Comparison of ENCODE assay signal across 8 cellular contexts in genomic region chr9:36137392-36138004, GRCh38. TPM values are rescaled to one million over a fixed set of nuclear protein-coding genes. Genes with fewer than 3 reads are reported as not detected.
DNase-seq lines count a peak whose midpoint lies in the region; ATAC-seq and TF ChIP-seq lines count a peak whose summit lies in the region.
"Had no signal": no experiment of that assay in that cellular context is flagged by ENCODE, and none has a peak within 500 bp of the region (broad histone marks: within the 10 kb centered on the region; RNA-seq: fewer than 3 reads in every experiment).

No MANE protein-coding gene starts in this region.

- ATAC-seq in HCT116 (no peak), HG02763 (IDR thresholded peaks at IDR 0.05; ENCODE audit: unreplicated experiment) (no peak), GM21825 (IDR thresholded peaks at IDR 0.05; ENCODE audit: unreplicated experiment) (no peak)

- no CpG with 5 or more reads among the region's 12 CpGs for WGBS in iPS DF 6.9 (ENCODE audit: insufficient coverage, insufficient read length)

- POLR2A ChIA-PET in HCT116 (lab: Charles Lee) = interaction anchor here (1.6 kb wide), 1 partner anchor 53 kb away, joined by 3 read pairs; the partner anchor contains the start of gene CLTA
- POLR2A ChIA-PET in activated CD4-positive, alpha-beta memory T cell treated with anti-CD3 and anti-CD28 coated beads, Interleukin-2, amount 10 ng/mL, durations not matched to agents 7 days and 5 days (lab: Charles Lee) = interaction anchor here (0.9 to 3.0 kb wide), 10 partner anchors 10 to 121 kb away, joined by 3 to 29 read pairs (median 6); partner anchors contain the start of genes CLTA and GNE

- TF ChIP-seq POLR2A in HCT116 (IDR thresholded peaks at IDR 0.05; ENCODE audit: borderline replicate concordance, extremely low read depth, insufficient read depth, insufficient read length) = no peak

- no peak overlapping the region; the same call in 1 of the 2 replicates for H3K27ac ChIP-seq in HCT116 (ENCODE audit: low read depth, low read length)
- H3K27ac ChIP-seq in iPS DF 6.9 (ENCODE audit: low read length) = no peak overlapping the region

- H3K4me2 ChIP-seq in HCT116 (ENCODE audit: low read length) (peak overlapping the region; percentile 92), skeletal muscle satellite cell (ENCODE audit: low read length) (peak overlapping the region; percentile 93)

- H3K27me3 Mint-ChIP-seq in activated CD4-positive, alpha-beta memory T cell treated with anti-CD3 and anti-CD28 coated beads, Interleukin-2, amount 10 ng/mL, durations not matched to agents 7 days and 5 days = peaks cover 13% of the 10 kb centered on the region

- H3K27me3 ChIP-seq in HCT116 (ENCODE audit: insufficient read depth, low read length) (no peaks in the 10 kb centered on the region), iPS DF 6.9 (ENCODE audit: control insufficient read depth, insufficient read depth, low read length) (peaks cover 24% of the 10 kb centered on the region), skeletal muscle satellite cell (ENCODE audit: control insufficient read depth, insufficient read depth, low read length) (no peaks in the 10 kb centered on the region)

- H3K36me3 ChIP-seq in HCT116 (ENCODE audit: control insufficient read depth in 1 of 2, insufficient read depth in 2 of 2, low read length in 2 of 2) (no peaks in the 10 kb centered on the region), iPS DF 6.9 (ENCODE audit: control insufficient read depth, insufficient read depth, low read length) (no peaks in the 10 kb centered on the region; the same call in 1 of the 2 replicates), skeletal muscle satellite cell (ENCODE audit: insufficient read depth, low read length) (peaks cover 5% of the 10 kb centered on the region)

- H3K4me1 ChIP-seq in HCT116 (ENCODE audit: control insufficient read depth in 1 of 2, insufficient read depth in 2 of 2, low read length in 2 of 2) (peaks cover 0 to 20% of the 10 kb centered on the region in 2 experiments; a peak in 1 of 4 replicates), iPS DF 6.9 (ENCODE audit: control insufficient read depth, insufficient read depth, low read length) (peaks cover 13% of the 10 kb centered on the region), skeletal muscle satellite cell (ENCODE audit: control insufficient read depth, insufficient read depth, low read length) (peaks cover 20% of the 10 kb centered on the region)

- BruUV-seq in HCT116 (replicated peaks; lab: Mats Ljungman, UMichigan) = no TSS peak

- intact Hi-C loops in HCT116 (cut with micrococcal nuclease) = no loop called here

- TF ChIP-seq CTCF in HCT116 (IDR thresholded peaks at IDR 0.05 in 2 of 3, conservative IDR thresholded peaks at IDR 0.05 in 1 of 3; ENCODE audit: borderline replicate concordance in 1 of 3, insufficient read depth in 1 of 3, low read depth in 2 of 3, low read length in 2 of 3) = no peak

- H3K9ac ChIP-seq in HCT116 (ENCODE audit: low read length) (peak overlapping the region; percentile 66), skeletal muscle satellite cell (ENCODE audit: low read depth, low read length) (peak overlapping the region; percentile 84)

- RAD21 ChIA-PET in HCT116 (lab: Charles Lee; ENCODE audit: low non-redundant PET in 1 of 2, low total read pairs in 2 of 2, uncharacterized antibody in 2 of 2, unreplicated experiment in 2 of 2) = no interaction called here

- no peaks in the 10 kb centered on the region for H4K20me1 ChIP-seq in HCT116 (ENCODE audit: insufficient read depth)

- no peaks in the 10 kb centered on the region for H3K9me3 Mint-ChIP-seq in activated CD4-positive, alpha-beta memory T cell treated with anti-CD3 and anti-CD28 coated beads, Interleukin-2, amount 10 ng/mL, durations not matched to agents 7 days and 5 days

- peak overlapping the region; percentile 93 for H3K4me3 Mint-ChIP-seq in activated CD4-positive, alpha-beta memory T cell treated with anti-CD3 and anti-CD28 coated beads, Interleukin-2, amount 10 ng/mL, durations not matched to agents 7 days and 5 days

- peak overlapping the region; percentile 58 to 72 for H3K4me3 ChIP-seq in HCT116 (replicated peaks in 1 of 2; ENCODE audit: low read depth in 1 of 2, low read length in 2 of 2)
- peak overlapping the region; percentile 54; the same call in 1 of the 2 replicates for H3K4me3 ChIP-seq in iPS DF 6.9 (ENCODE audit: low read length)
- peak overlapping the region; percentile 90 for H3K4me3 ChIP-seq in skeletal muscle satellite cell (ENCODE audit: low read length)

- CTCF ChIA-PET in HCT116 (lab: Charles Lee) = interaction anchor here (0.8 kb wide), 1 partner anchor 28 kb away, joined by 3 read pairs; no protein-coding TSS in a partner anchor
- CTCF ChIA-PET in activated CD4-positive, alpha-beta memory T cell treated with anti-CD3 and anti-CD28 coated beads, Interleukin-2, amount 10 ng/mL, durations not matched to agents 7 days and 5 days (lab: Charles Lee) = interaction anchor here (0.6 to 2.0 kb wide), 6 partner anchors 17 to 52 kb away, joined by 3 to 18 read pairs (median 8); partner anchors contain the start of gene CLTA

- no peak overlapping the region for H2AFZ ChIP-seq in HCT116 (ENCODE audit: low read depth, low read length, poor library complexity, severe bottlenecking)

- H3K79me2 ChIP-seq in HCT116 (ENCODE audit: insufficient read depth, low read length) = no peaks in the 10 kb centered on the region

- H3K27ac Mint-ChIP-seq in activated CD4-positive, alpha-beta memory T cell treated with anti-CD3 and anti-CD28 coated beads, Interleukin-2, amount 10 ng/mL, durations not matched to agents 7 days and 5 days = peak overlapping the region; percentile 70

- peaks cover 30% of the 10 kb centered on the region for H3K36me3 Mint-ChIP-seq in activated CD4-positive, alpha-beta memory T cell treated with anti-CD3 and anti-CD28 coated beads, Interleukin-2, amount 10 ng/mL, durations not matched to agents 7 days and 5 days (ENCODE audit: low read depth)

- peaks cover 62% of the 10 kb centered on the region for H3K4me1 Mint-ChIP-seq in activated CD4-positive, alpha-beta memory T cell treated with anti-CD3 and anti-CD28 coated beads, Interleukin-2, amount 10 ng/mL, durations not matched to agents 7 days and 5 days

- no peak for DNase-seq in HCT116 (ENCODE audit: low read depth, low spot score)
- DNase-seq in activated CD4-positive, alpha-beta memory T cell treated with anti-CD3 and anti-CD28 coated beads, Interleukin-2, amount 10 ng/mL, durations not matched to agents 7 days and 5 days = no peak
- DNase-seq in iPS DF 6.9 (ENCODE audit: low read depth, low spot score) = no peak
- DNase-seq in NCI-H1417 treated with DMSO at 0.1 percent for 48 hours (lab: John Stamatoyannopoulos, UW) = no peak

- H3K9me3 ChIP-seq in HCT116 (ENCODE audit: control insufficient read depth in 1 of 2, insufficient read depth in 1 of 2, low read depth in 1 of 2, low read length in 2 of 2) (no peaks in the 10 kb centered on the region), iPS DF 6.9 (ENCODE audit: control insufficient read depth, insufficient read depth, low read length) (no peaks in the 10 kb centered on the region), skeletal muscle satellite cell (replicated peaks; ENCODE audit: low read length) (no peaks in the 10 kb centered on the region)

- no peaks in the 10 kb centered on the region for H3K9me2 ChIP-seq in HCT116 (ENCODE audit: insufficient read depth)

- TF ChIP-seq RAD21 in HCT116 (IDR thresholded peaks at IDR 0.05; ENCODE audit: low read depth) = no peak

TF ChIP-seq in HCT116, 20 proteins besides CTCF, POLR2A, EP300 and RAD21:
- TF ChIP-seq EZH2 (IDR thresholded peaks at IDR 0.05) = no peak
- no peak for TF ChIP-seq FOSL1 (IDR thresholded peaks at IDR 0.05; ENCODE audit: low read depth)
- no peak for TF ChIP-seq CEBPB (IDR thresholded peaks at IDR 0.05; ENCODE audit: low read depth)
- TF ChIP-seq SIN3A (IDR thresholded peaks at IDR 0.05; ENCODE audit: low read depth) = no peak
- no peak for TF ChIP-seq SP1 (IDR thresholded peaks at IDR 0.05; ENCODE audit: low read depth)
- no peak for TF ChIP-seq ZNF274 (IDR thresholded peaks at IDR 0.05; ENCODE audit: low read depth, low read length)
- TF ChIP-seq ELF1 (IDR thresholded peaks at IDR 0.05; ENCODE audit: borderline replicate concordance, low read depth) = no peak
- TF ChIP-seq TCF7L2 (IDR thresholded peaks at IDR 0.05; ENCODE audit: borderline replicate concordance, extremely low read depth, insufficient read depth, insufficient read length) = no peak
- TF ChIP-seq ZBTB33 (IDR thresholded peaks at IDR 0.05; ENCODE audit: extremely low read depth, insufficient replicate concordance, low read length) = no peak
- no peak for TF ChIP-seq JUND (IDR thresholded peaks at IDR 0.05)
- TF ChIP-seq SRF (IDR thresholded peaks at IDR 0.05; ENCODE audit: low read depth) = no peak
- no peak for TF ChIP-seq ZFX (IDR thresholded peaks at IDR 0.05)

RNA-seq across cellular contexts. Expression of gene GLIPR2, which starts 1.0 kb away (rescaled TPM):
- total RNA-seq in HCT116 (2021; ENCODE audit: unreplicated experiment) = 14.5 TPM
- 8.2 and 11.6 TPM in 2 replicates for polyA plus RNA-seq in HCT116 (2012)
- total RNA-seq in activated CD4-positive, alpha-beta memory T cell treated with anti-CD3 and anti-CD28 coated beads, Interleukin-2, amount 10 ng/mL, durations not matched to agents 7 days and 5 days = 10 to 100 TPM; 45.3 to 48.0 TPM
- 15.2 and 37.6 TPM in 2 replicates for total RNA-seq in skeletal muscle satellite cell (2012; rRNA removed)

RNA-seq across cellular contexts. Expression of gene CCIN, which starts 31.7 kb away (rescaled TPM):
- total RNA-seq in HCT116 (2021; ENCODE audit: unreplicated experiment) = 0.20 TPM
- 0.05 and 0.12 TPM in 2 replicates for polyA plus RNA-seq in HCT116 (2012)
- total RNA-seq in activated CD4-positive, alpha-beta memory T cell treated with anti-CD3 and anti-CD28 coated beads, Interleukin-2, amount 10 ng/mL, durations not matched to agents 7 days and 5 days = under 1 TPM in 1 of 2 experiments, not detected in 1; 0.13 TPM
- 0.25 and 1.1 TPM in 2 replicates for total RNA-seq in skeletal muscle satellite cell (2012; rRNA removed)
- total RNA-seq: activated CD8-positive, alpha-beta memory T cell treated with anti-CD3 and anti-CD28 coated beads for 36 hours had no signal

RNA-seq across cellular contexts. Expression of gene CLTA, which starts 53.2 kb away (rescaled TPM):
- total RNA-seq in HCT116 (2021; ENCODE audit: unreplicated experiment) = 152 TPM
- polyA plus RNA-seq in HCT116 (2012) = 139 and 184 TPM in 2 replicates
- 100 to 1,000 TPM; 150 to 151 TPM for total RNA-seq in activated CD4-positive, alpha-beta memory T cell treated with anti-CD3 and anti-CD28 coated beads, Interleukin-2, amount 10 ng/mL, durations not matched to agents 7 days and 5 days
- 248 and 256 TPM in 2 replicates for total RNA-seq in skeletal muscle satellite cell (2012; rRNA removed)
